ENCODE assay signal across 24 cellular contexts in the genomic region with DNA sequence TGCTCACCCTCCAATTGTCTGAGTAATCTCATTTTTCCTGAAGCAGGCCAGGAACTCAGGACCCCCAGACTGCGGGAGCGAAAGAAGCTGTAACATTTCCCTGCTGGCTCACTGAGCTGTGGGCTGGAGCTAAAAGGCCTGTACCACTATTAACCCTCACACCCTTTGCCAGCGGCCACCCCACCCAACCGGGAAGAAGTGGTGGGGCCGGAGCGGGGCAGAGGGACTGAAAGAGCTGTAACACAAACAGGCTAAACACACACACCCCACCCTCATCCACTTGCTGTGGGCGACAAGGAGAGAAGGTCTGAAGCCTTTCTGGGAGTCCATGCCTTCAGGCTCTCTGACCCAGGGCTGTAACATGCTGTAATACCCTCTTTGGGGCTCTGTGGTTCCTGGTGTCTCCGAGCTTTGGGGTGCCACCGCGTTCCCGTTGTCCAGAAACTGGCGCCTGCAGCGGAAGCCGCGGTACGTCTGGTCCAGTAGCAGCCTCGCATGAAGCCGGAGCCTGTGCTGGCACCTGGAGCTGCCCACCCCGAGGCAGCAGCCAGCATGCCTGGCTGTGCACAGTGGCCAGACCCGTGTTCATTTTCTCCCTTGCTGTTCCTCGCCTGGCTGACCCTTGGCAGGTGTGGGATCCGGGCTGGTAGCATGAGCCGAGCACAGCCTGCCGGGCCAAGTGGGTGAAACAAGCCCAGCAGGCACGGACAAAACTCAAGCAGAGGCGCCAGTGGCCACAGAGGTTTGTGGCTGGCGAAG.
"Had no signal": no experiment of that assay in that cellular context is flagged by ENCODE, and none has a peak within 500 bp of the region (broad histone marks: within the 10 kb centered on the region; RNA-seq: fewer than 3 reads in every experiment).

No MANE protein-coding gene starts in this region.

- H3K4me1 ChIP-seq: heart left ventricle, pancreas, psoas muscle, suprapubic skin, transverse colon, uterus had no signal

- H3K4me3 ChIP-seq: heart left ventricle, pancreas, psoas muscle, suprapubic skin, transverse colon, uterus had no signal

- H3K27ac ChIP-seq: heart left ventricle, pancreas, psoas muscle, suprapubic skin, transverse colon, uterus, WERI-Rb-1 had no signal

- ATAC-seq: activated CD4-positive, CD25-positive, alpha-beta regulatory T cell treated with anti-CD3 and anti-CD28 coated beads, Interleukin-2, amount 50 U/mL, for 24 hours; esophagus mucosa; heart left ventricle; left ventricle myocardium superior; pancreas; psoas muscle; T-helper 17 cell had no signal

- DNase-seq: activated CD4-positive, alpha-beta memory T cell treated with anti-CD3 and anti-CD28 coated beads for 36 hours; activated CD4-positive, alpha-beta T cell treated with anti-CD3 and anti-CD28 coated beads for 48 hours; activated gamma-delta T cell treated with Interleukin-2 at 50 U/mL for 16 hours; activated naive CD4-positive, alpha-beta T cell treated with anti-CD3 and anti-CD28 coated beads, Interleukin-2, amount 50 U/mL, for 16 hours; activated T-cell treated with anti-CD3 and anti-CD28 coated beads, Interleukin-2, amount 50 U/mL, for 1 hour; amniotic stem cell; central memory CD4-positive, alpha-beta T cell; endodermal cell; foreskin fibroblast; naive B cell; nephron progenitor cell; stimulated activated naive CD4-positive, alpha-beta T cell; T-helper 17 cell; T1000; transverse colon; WERI-Rb-1 had no signal

- H3K27me3 ChIP-seq: heart left ventricle, pancreas, suprapubic skin, transverse colon, uterus had no signal

- H3K36me3 ChIP-seq: heart left ventricle, pancreas, suprapubic skin, transverse colon, uterus, WERI-Rb-1 had no signal

- H3K9me3 ChIP-seq: heart left ventricle, pancreas, psoas muscle, transverse colon, uterus had no signal
